In the genomic region with DNA sequence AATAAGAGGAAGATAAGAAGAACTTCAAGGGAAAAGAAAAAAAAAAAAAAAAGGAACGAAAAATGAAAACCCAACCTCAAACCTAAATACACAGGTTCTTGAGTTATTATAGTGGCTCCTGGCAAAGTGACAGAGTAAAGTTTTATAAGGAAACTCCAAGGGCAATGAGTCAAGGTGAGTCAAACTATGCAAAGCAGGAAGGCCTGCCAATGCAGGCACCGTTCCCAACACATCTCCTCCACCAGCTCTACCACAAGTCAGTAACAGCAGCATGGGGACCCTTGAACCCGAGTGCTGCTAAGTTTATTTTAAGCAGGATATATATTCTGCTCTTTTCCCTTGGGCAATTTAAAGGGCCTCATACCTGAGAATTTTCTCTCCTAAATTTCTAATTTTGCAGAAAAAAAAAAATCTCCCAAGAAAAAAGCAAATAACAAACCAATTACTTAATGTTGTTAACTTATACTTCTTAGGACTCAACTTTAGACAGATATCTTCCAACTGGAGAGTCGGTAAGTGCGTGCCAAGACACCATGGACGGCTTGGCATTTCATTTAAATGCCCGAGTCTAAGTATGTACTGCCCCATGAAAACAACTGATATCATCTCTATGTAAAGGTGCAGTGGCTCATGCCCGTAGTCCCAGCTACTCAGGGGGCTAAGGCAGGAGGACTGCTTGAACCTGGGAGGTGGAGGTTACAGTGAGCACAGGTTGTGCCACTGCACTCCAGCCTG, we compare ENCODE assay signal across 11 cellular contexts.
A peak's percentile ranks its signal among the peaks of the same experiment; 100 is the strongest.
DNase-seq lines count a peak whose midpoint lies in the region; ATAC-seq and TF ChIP-seq lines count a peak whose summit lies in the region.
"Had no signal": no experiment of that assay in that cellular context is flagged by ENCODE, and none has a peak within 500 bp of the region (broad histone marks: within the 10 kb centered on the region; RNA-seq: fewer than 3 reads in every experiment).

No MANE protein-coding gene starts in this region.

- H3K27ac Mint-ChIP-seq in activated T-helper 17 cell treated with anti-CD3 and anti-CD28 coated beads, Interleukin-2, amount 50 U/mL, for 72 hours = no peak overlapping the region
- H3K27ac Mint-ChIP-seq: IgD-negative memory B cell, T-helper 17 cell had no signal

- H3K27ac ChIP-seq in stomach = peak overlapping the region; percentile 3 to 73 (median 38)

- TF ChIP-seq POLR2A in stomach (IDR thresholded peaks at IDR 0.05) = no peak

- H3K36me3 Mint-ChIP-seq in activated T-helper 17 cell treated with anti-CD3 and anti-CD28 coated beads, Interleukin-2, amount 50 U/mL, for 72 hours (ENCODE audit: low read depth) = peaks cover 99% of the 10 kb centered on the region

- H3K4me3 Mint-ChIP-seq in activated T-helper 17 cell treated with anti-CD3 and anti-CD28 coated beads, Interleukin-2, amount 50 U/mL, for 72 hours = no peak overlapping the region
- H3K4me3 Mint-ChIP-seq: IgD-negative memory B cell, T-helper 17 cell had no signal

- H3K27me3 Mint-ChIP-seq in activated T-helper 17 cell treated with anti-CD3 and anti-CD28 coated beads, Interleukin-2, amount 50 U/mL, for 72 hours = no peaks in the 10 kb centered on the region
- H3K27me3 Mint-ChIP-seq: IgD-negative memory B cell, T-helper 17 cell had no signal

- DNase-seq in HK-2 (ENCODE audit: unreplicated experiment) = peak; percentile 37
- DNase-seq in glomerular visceral epithelial cell (ENCODE audit: extremely low spot score) = peak; percentile 85
- peak; percentile 88 for DNase-seq in stomach
- no peak for DNase-seq in hypothalamus (lab: John Stamatoyannopoulos, UW)
- no peak for DNase-seq in NOMO-1 treated with DMSO at 0.1 percent for 48 hours (lab: John Stamatoyannopoulos, UW; ENCODE audit: unreplicated experiment)
- DNase-seq: NCI-H524 treated with DMSO at 0.1 percent for 48 hours, T-helper 17 cell had no signal

- no peak for TF ChIP-seq EP300 in stomach (IDR thresholded peaks at IDR 0.05)

- H3K4me1 ChIP-seq in stomach = peaks cover 14 to 68% (median 37%) of the 10 kb centered on the region in 4 donors

- intact Hi-C loops in stomach (cut with DNase I; ENCODE audit: low total_unique reads) = no loop called here

- peaks cover 5% of the 10 kb centered on the region for H3K4me1 Mint-ChIP-seq in activated T-helper 17 cell treated with anti-CD3 and anti-CD28 coated beads, Interleukin-2, amount 50 U/mL, for 72 hours
- H3K4me1 Mint-ChIP-seq: IgD-negative memory B cell had no signal

- peak; percentile 49 for ATAC-seq in activated T-helper 17 cell treated with anti-CD3 and anti-CD28 coated beads, Interleukin-2, amount 50 U/mL, for 72 hours (replicated peaks)
- ATAC-seq in GM19463 (IDR thresholded peaks at IDR 0.05; ENCODE audit: unreplicated experiment) (no peak), GM18909 (IDR thresholded peaks at IDR 0.05; ENCODE audit: poor library complexity, unreplicated experiment) (no peak)
- ATAC-seq: T-helper 17 cell had no signal

- no peaks in the 10 kb centered on the region for H3K9me3 Mint-ChIP-seq in activated T-helper 17 cell treated with anti-CD3 and anti-CD28 coated beads, Interleukin-2, amount 50 U/mL, for 72 hours
- H3K9me3 Mint-ChIP-seq: IgD-negative memory B cell had no signal

- 32 to 51% (median 44%) methylated on average over 8 of the region's 8 CpGs for WGBS in stomach, 5 donors

- peaks cover 23 to 86% (median 70%) of the 10 kb centered on the region in 4 donors for H3K36me3 ChIP-seq in stomach

- no peak for TF ChIP-seq CTCF in stomach (IDR thresholded peaks at IDR 0.05)

- no peaks in the 10 kb centered on the region for H3K9me3 ChIP-seq in stomach

- H3K4me3 ChIP-seq in stomach = no peak overlapping the region

- H3K27me3 ChIP-seq in stomach = no peaks in the 10 kb centered on the region

Comparison
In these comparisons a context has a peak if more than half of its experiments do, and no peak if none do; other contexts are left out.
1. DNase-seq: peak in HK-2 (single experiment), glomerular visceral epithelial cell (single experiment) and stomach (single experiment); none in hypothalamus (0 of 51) and NOMO-1 treated with DMSO at 0.1 percent for 48 hours (single experiment).